29 cellular contexts compared by ENCODE assay signal in genomic region chr4:15898902-15899301, GRCh38. TPM values are rescaled to one million over a fixed set of nuclear protein-coding genes. Genes with fewer than 3 reads are reported as not detected.
"Had no signal": no experiment of that assay in that cellular context is flagged by ENCODE, and none has a peak within 500 bp of the region (broad histone marks: within the 10 kb centered on the region; RNA-seq: fewer than 3 reads in every experiment).

No MANE protein-coding gene starts in this region.

- H3K27ac Mint-ChIP-seq: activated B cell treated with CpG ODN at 0.5 μM for 24 hours; activated CD4-positive, alpha-beta memory T cell treated with anti-CD3 and anti-CD28 coated beads for 36 hours; activated CD8-positive, alpha-beta memory T cell treated with anti-CD3 and anti-CD28 coated beads, Interleukin-2, amount 10 ng/mL, durations not matched to agents 7 days and 5 days; activated naive CD4-positive, alpha-beta T cell treated with anti-CD3 and anti-CD28 coated beads, Interleukin-2, amount 10 ng/mL, durations not matched to agents 7 days and 5 days; naive B cell; neural progenitor cell; stimulated activated naive CD8-positive, alpha-beta T cell treated with anti-CD3 and anti-CD28 coated beads, Interleukin-15, amount 100 ng/mL, for 72 hours had no signal

- H3K4me3 ChIP-seq: gastrocnemius medialis, heart left ventricle, mucosa of descending colon, neural progenitor cell, prostate gland, skin epidermis, suprapubic skin, transverse colon, vagina had no signal

- H3K4me2 ChIP-seq: neural progenitor cell had no signal

- H3K4me3 Mint-ChIP-seq: activated B cell treated with CpG ODN at 0.5 μM for 24 hours; activated CD4-positive, alpha-beta memory T cell treated with anti-CD3 and anti-CD28 coated beads for 36 hours; activated CD8-positive, alpha-beta memory T cell treated with anti-CD3 and anti-CD28 coated beads, Interleukin-2, amount 10 ng/mL, durations not matched to agents 7 days and 5 days; activated naive CD4-positive, alpha-beta T cell treated with anti-CD3 and anti-CD28 coated beads, Interleukin-2, amount 10 ng/mL, durations not matched to agents 7 days and 5 days; neural progenitor cell; stimulated activated naive CD8-positive, alpha-beta T cell treated with anti-CD3 and anti-CD28 coated beads, Interleukin-15, amount 100 ng/mL, for 72 hours had no signal

- H2AFZ ChIP-seq: neural progenitor cell had no signal

- H3K27ac ChIP-seq: brain microvascular endothelial cell, gastrocnemius medialis, heart left ventricle, neural progenitor cell, prostate gland, suprapubic skin, transverse colon, vagina had no signal

- DNase-seq: activated B cell treated with CpG ODN at 0.5 μM for 24 hours; activated CD4-positive, alpha-beta memory T cell treated with anti-CD3 and anti-CD28 coated beads for 36 hours; activated CD4-positive, alpha-beta T cell treated with anti-CD3 and anti-CD28 coated beads for 4 hours; activated CD8-positive, alpha-beta memory T cell treated with anti-CD3 and anti-CD28 coated beads, Interleukin-2, amount 10 ng/mL, durations not matched to agents 7 days and 5 days; activated naive CD4-positive, alpha-beta T cell treated with anti-CD3 and anti-CD28 coated beads, Interleukin-2, amount 10 ng/mL, durations not matched to agents 7 days and 5 days; aorta; brain microvascular endothelial cell; cerebellar nuclear complex; effector CD4-positive, alpha-beta T cell; gastrocnemius medialis; heart left ventricle; kidney glomerular epithelial cell; mesenchymal stem cell; mucosa of descending colon; naive B cell; right cardiac atrium; stimulated activated CD4-positive, alpha-beta T cell treated with anti-CD3 and anti-CD28 coated beads, Interleukin-15, amount 100 ng/mL, for 24 hours; stimulated activated CD4-positive, alpha-beta T cell treated with anti-CD3 and anti-CD28 coated beads, Interleukin-2, amount 100 ng/mL, for 48 hours; stimulated activated naive CD8-positive, alpha-beta T cell treated with anti-CD3 and anti-CD28 coated beads, Interleukin-15, amount 100 ng/mL, for 72 hours; T-helper 9 cell; transverse colon had no signal

- H3K36me3 Mint-ChIP-seq: activated CD4-positive, alpha-beta memory T cell treated with anti-CD3 and anti-CD28 coated beads for 36 hours; activated CD8-positive, alpha-beta memory T cell treated with anti-CD3 and anti-CD28 coated beads, Interleukin-2, amount 10 ng/mL, durations not matched to agents 7 days and 5 days; activated naive CD4-positive, alpha-beta T cell treated with anti-CD3 and anti-CD28 coated beads, Interleukin-2, amount 10 ng/mL, durations not matched to agents 7 days and 5 days; naive B cell; neural progenitor cell had no signal

- H3K9me3 ChIP-seq: gastrocnemius medialis, heart left ventricle, mucosa of descending colon, prostate gland, suprapubic skin, transverse colon, vagina had no signal

- H3K36me3 ChIP-seq: brain microvascular endothelial cell, gastrocnemius medialis, heart left ventricle, neural progenitor cell, prostate gland, suprapubic skin, transverse colon, vagina had no signal

- H3K9me3 Mint-ChIP-seq: activated B cell treated with CpG ODN at 0.5 μM for 24 hours; activated CD4-positive, alpha-beta memory T cell treated with anti-CD3 and anti-CD28 coated beads for 36 hours; activated naive CD4-positive, alpha-beta T cell treated with anti-CD3 and anti-CD28 coated beads, Interleukin-2, amount 10 ng/mL, durations not matched to agents 7 days and 5 days; neural progenitor cell; stimulated activated naive CD8-positive, alpha-beta T cell treated with anti-CD3 and anti-CD28 coated beads, Interleukin-15, amount 100 ng/mL, for 72 hours had no signal

- H3K9ac ChIP-seq: neural progenitor cell had no signal

- H3K4me1 Mint-ChIP-seq: activated B cell treated with CpG ODN at 0.5 μM for 24 hours; activated naive CD4-positive, alpha-beta T cell treated with anti-CD3 and anti-CD28 coated beads, Interleukin-2, amount 10 ng/mL, durations not matched to agents 7 days and 5 days had no signal

- H3K27me3 ChIP-seq: brain microvascular endothelial cell, gastrocnemius medialis, neural progenitor cell, transverse colon, vagina had no signal

- H3K4me1 ChIP-seq: gastrocnemius medialis, prostate gland, transverse colon had no signal

- ATAC-seq: activated CD8-positive, alpha-beta memory T cell treated with anti-CD3 and anti-CD28 coated beads, Interleukin-2, amount 10 ng/mL, durations not matched to agents 7 days and 5 days; gastrocnemius medialis; heart left ventricle; mucosa of descending colon; right cardiac atrium; stimulated activated naive CD8-positive, alpha-beta T cell treated with anti-CD3 and anti-CD28 coated beads, Interleukin-15, amount 100 ng/mL, for 72 hours had no signal

RNA-seq across cellular contexts. Expression of gene FGFBP1, which starts 39.6 kb away (rescaled TPM):
- total RNA-seq: activated B cell treated with CpG ODN at 0.5 μM for 24 hours; activated CD4-positive, alpha-beta memory T cell treated with anti-CD3 and anti-CD28 coated beads for 36 hours; activated CD8-positive, alpha-beta memory T cell treated with anti-CD3 and anti-CD28 coated beads, Interleukin-2, amount 10 ng/mL, durations not matched to agents 7 days and 5 days; aorta; fibroblast of lung; gastrocnemius medialis; liver; osteocyte had no signal
- polyA plus RNA-seq: fibroblast of lung, heart left ventricle, liver, right cardiac atrium had no signal
